ENCODE assay signal across 1 cellular context in the genomic region with DNA sequence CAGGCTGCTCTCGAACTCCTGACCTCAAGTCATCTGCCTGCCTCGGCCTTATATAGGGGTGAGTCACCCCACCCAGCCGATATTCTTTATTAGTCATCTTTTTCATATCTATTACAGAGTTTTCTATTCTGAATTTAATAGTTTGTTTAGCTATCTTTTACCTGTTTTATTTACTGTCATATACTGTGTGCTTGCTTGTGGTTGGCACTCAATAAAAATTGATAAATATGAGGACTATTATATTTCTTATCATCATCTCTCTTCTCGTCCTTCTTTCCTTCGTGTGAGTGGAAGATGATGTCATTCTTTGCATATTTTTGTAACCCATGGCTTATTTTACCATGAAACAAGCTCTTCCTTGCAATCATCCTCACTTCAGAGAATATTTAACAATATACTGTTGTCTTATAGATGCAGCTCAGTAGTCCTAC.
A peak's percentile ranks its signal among the peaks of the same experiment; 100 is the strongest.
TF ChIP-seq lines count a peak whose summit lies in the region.

No MANE protein-coding gene starts in this region.

TF ChIP-seq in K562, 482 proteins besides CTCF, POLR2A, EP300 and RAD21 (continued from another document):
- TF ChIP-seq, protein P1, sequence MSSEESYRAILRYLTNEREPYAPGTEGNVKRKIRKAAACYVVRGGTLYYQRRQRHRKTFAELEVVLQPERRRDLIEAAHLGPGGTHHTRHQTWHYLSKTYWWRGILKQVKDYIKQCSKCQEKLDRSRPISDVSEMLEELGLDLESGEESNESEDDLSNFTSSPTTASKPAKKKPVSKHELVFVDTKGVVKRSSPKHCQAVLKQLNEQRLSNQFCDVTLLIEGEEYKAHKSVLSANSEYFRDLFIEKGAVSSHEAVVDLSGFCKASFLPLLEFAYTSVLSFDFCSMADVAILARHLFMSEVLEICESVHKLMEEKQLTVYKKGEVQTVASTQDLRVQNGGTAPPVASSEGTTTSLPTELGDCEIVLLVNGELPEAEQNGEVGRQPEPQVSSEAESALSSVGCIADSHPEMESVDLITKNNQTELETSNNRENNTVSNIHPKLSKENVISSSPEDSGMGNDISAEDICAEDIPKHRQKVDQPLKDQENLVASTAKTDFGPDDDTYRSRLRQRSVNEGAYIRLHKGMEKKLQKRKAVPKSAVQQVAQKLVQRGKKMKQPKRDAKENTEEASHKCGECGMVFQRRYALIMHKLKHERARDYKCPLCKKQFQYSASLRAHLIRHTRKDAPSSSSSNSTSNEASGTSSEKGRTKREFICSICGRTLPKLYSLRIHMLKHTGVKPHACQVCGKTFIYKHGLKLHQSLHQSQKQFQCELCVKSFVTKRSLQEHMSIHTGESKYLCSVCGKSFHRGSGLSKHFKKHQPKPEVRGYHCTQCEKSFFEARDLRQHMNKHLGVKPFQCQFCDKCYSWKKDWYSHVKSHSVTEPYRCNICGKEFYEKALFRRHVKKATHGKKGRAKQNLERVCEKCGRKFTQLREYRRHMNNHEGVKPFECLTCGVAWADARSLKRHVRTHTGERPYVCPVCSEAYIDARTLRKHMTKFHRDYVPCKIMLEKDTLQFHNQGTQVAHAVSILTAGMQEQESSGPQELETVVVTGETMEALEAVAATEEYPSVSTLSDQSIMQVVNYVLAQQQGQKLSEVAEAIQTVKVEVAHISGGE (CRISPR knock-in tag; IDR thresholded peaks at IDR 0.05) = no peak
- TF ChIP-seq JUND (IDR thresholded peaks at IDR 0.05; ENCODE audit: borderline replicate concordance, low read depth, low read length) = no peak; the same call in 1 of the 2 replicates
- no peak for TF ChIP-seq JUND (tag; IDR thresholded peaks at IDR 0.05; ENCODE audit: borderline replicate concordance, low read depth, low read length)
- peak; percentile 22; the same call in 1 of the 2 replicates for TF ChIP-seq SMARCA4 (IDR thresholded peaks at IDR 0.05)
- no peak for TF ChIP-seq SLC30A9 (CRISPR knock-in tag; IDR thresholded peaks at IDR 0.05)
- peak; percentile 81; the same call in 1 of the 2 replicates for TF ChIP-seq ATF7 (IDR thresholded peaks at IDR 0.05)
- no peak for TF ChIP-seq GABPB2 (CRISPR knock-in tag; conservative IDR thresholded peaks at IDR 0.05)
- no peak for TF ChIP-seq CC2D1A (IDR thresholded peaks at IDR 0.05)
- peak; percentile 61; the same call in 1 of the 2 replicates for TF ChIP-seq ZNF584 (CRISPR knock-in tag; IDR thresholded peaks at IDR 0.05; ENCODE audit: low read depth)
- TF ChIP-seq, protein P2, sequence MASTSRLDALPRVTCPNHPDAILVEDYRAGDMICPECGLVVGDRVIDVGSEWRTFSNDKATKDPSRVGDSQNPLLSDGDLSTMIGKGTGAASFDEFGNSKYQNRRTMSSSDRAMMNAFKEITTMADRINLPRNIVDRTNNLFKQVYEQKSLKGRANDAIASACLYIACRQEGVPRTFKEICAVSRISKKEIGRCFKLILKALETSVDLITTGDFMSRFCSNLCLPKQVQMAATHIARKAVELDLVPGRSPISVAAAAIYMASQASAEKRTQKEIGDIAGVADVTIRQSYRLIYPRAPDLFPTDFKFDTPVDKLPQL (IDR thresholded peaks at IDR 0.05; ENCODE audit: extremely low read depth, insufficient read length) = no peak
- TF ChIP-seq, protein P3, sequence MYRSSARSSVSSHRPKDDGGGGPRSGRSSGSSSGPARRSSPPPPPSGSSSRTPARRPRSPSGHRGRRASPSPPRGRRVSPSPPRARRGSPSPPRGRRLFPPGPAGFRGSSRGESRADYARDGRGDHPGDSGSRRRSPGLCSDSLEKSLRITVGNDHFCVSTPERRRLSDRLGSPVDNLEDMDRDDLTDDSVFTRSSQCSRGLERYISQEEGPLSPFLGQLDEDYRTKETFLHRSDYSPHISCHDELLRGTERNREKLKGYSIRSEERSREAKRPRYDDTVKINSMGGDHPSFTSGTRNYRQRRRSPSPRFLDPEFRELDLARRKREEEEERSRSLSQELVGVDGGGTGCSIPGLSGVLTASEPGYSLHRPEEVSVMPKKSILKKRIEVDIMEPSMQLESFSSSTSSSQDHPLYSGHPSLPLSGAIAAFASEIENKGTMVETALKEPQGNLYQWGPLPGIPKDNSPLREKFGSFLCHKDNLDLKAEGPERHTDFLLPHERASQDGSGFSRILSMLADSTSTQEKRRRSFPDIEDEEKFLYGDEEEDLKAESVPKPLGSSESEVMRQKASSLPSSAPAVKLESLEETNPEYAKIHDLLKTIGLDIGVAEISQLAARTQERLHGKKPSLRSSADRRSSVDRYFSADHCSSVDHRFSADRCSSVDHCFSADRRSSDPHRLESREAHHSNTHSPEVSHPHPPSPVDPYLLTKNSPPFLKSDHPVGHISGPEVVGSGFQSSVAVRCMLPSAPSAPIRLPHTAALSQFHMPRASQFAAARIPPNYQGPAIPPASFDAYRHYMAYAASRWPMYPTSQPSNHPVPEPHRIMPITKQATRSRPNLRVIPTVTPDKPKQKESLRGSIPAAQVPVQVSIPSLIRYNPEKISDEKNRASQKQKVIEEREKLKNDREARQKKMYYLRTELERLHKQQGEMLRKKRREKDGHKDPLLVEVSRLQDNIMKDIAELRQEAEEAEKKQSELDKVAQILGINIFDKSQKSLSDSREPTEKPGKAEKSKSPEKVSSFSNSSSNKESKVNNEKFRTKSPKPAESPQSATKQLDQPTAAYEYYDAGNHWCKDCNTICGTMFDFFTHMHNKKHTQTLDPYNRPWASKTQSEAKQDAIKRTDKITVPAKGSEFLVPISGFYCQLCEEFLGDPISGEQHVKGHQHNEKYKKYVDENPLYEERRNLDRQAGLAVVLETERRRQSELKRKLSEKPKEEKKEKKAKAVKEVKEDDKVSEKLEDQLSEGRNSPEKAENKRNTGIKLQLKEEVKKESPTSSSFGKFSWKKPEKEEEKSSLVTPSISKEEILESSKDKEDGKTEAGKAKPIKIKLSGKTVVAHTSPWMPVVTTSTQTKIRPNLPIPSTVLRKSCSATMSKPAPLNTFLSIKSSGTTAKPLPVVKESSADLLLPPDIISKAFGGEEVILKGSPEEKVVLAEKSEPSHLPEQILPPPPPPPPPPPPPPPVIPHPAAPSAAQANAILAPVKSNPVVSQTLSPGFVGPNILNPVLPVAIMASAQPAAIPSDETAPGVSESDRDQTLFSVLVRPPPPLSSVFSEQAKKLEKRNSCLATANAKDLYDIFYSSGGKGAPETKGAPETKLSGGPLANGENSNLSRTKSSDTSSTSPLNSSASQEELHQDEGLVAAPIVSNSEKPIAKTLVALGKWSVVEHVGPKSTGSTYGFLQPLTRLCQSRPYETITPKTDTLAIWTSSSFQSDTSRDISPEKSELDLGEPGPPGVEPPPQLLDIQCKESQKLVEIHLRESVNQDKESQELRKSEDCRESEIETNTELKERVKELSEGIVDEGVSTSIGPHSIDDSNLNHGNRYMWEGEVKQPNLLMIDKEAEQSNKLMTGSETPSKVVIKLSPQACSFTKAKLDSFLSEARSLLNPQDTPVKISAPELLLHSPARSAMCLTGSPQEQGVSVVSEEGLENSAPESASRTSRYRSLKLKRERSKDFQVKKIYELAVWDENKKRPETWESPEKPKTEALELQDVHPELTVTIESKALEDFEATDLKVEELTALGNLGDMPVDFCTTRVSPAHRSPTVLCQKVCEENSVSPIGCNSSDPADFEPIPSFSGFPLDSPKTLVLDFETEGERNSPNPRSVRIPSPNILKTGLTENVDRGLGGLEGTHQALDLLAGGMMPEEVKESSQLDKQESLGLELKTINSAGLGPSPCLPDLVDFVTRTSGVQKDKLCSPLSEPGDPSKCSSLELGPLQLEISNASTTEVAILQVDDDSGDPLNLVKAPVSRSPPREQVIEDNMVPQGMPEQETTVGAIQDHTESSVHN (IDR thresholded peaks at IDR 0.05; ENCODE audit: borderline replicate concordance in 1 of 2, low read depth in 1 of 2) = no peak
- peak; percentile 27; the same call in 1 of the 2 replicates for TF ChIP-seq ARID1B (IDR thresholded peaks at IDR 0.05)
- no peak for TF ChIP-seq NONO (IDR thresholded peaks at IDR 0.05; ENCODE audit: low read depth in 2 of 2, low read length in 1 of 2)
- TF ChIP-seq JUNB (CRISPR knock-in tag; conservative IDR thresholded peaks at IDR 0.05) = peak; percentile 55; the same call in 1 of the 2 replicates
TF ChIP-seq in K562: peak in this region for 9.
